Comparison of ENCODE assay signal across 8 cellular contexts in genomic region chr20:43456809-43457639, GRCh38. TPM values are rescaled to one million over a fixed set of nuclear protein-coding genes. Genes with fewer than 3 reads are reported as not detected.
DNase-seq lines count a peak whose midpoint lies in the region; ATAC-seq and TF ChIP-seq lines count a peak whose summit lies in the region.

No MANE protein-coding gene starts in this region.

- intact Hi-C loops in activated CD4-positive, alpha-beta memory T cell treated with anti-CD3 and anti-CD28 coated beads for 36 hours (cut with micrococcal nuclease): loop anchor here (1.0 to 5.0 kb wide), 6 partner anchors 35 to 1065 kb away; partner anchors contain the start of genes IFT52, OSER1 and SERINC3
- intact Hi-C loops in lower leg skin (cut with DNase I; ENCODE audit: low total_unique reads): loop anchor here (10.0 kb wide), 1 partner anchor 628 kb away; no protein-coding TSS in a partner anchor

- POLR2A ChIA-PET in activated CD4-positive, alpha-beta memory T cell treated with anti-CD3 and anti-CD28 coated beads for 36 hours (lab: Charles Lee): interaction anchor here (0.7 to 2.0 kb wide), 14 partner anchors 10 to 294 kb away, joined by 3 to 11 read pairs (median 4); partner anchors contain the start of gene L3MBTL1

- peaks cover 39% of the 10 kb centered on the region for H3K4me1 Mint-ChIP-seq in activated CD4-positive, alpha-beta memory T cell treated with anti-CD3 and anti-CD28 coated beads for 36 hours (ENCODE audit: low read depth)

- no peak for TF ChIP-seq CTCF in lower leg skin (IDR thresholded peaks at IDR 0.05)

- peak overlapping the region; percentile 100 for H3K27ac Mint-ChIP-seq in activated CD4-positive, alpha-beta memory T cell treated with anti-CD3 and anti-CD28 coated beads for 36 hours

- H3K4me1 ChIP-seq in ectodermal cell (ENCODE audit: control insufficient read depth, insufficient read depth, low read length): peaks cover 5% of the 10 kb centered on the region

- DNase-seq in C1 segment of cervical spinal cord (lab: John Stamatoyannopoulos, UW) (peak; percentile 58 to 99 (median 94)), NCI-H774 (lab: John Stamatoyannopoulos, UW) (peak; percentile 84), lower leg skin (ENCODE audit: low spot score in 2 of 2) (peak; percentile 94 to 98)
- peak; percentile 91 for DNase-seq in activated CD4-positive, alpha-beta memory T cell treated with anti-CD3 and anti-CD28 coated beads for 36 hours
- peak; percentile 90 for DNase-seq in stimulated activated CD4-positive, alpha-beta T cell treated with anti-CD3 and anti-CD28 coated beads, Interleukin-4, amount 100 ng/mL, for 24 hours

- WGBS in ectodermal cell, 2 experiments: 2 to 3% methylated on average over 53 of the region's 53 CpGs
- 1% methylated on average over 49 to 53 of the region's 53 CpGs for WGBS in lower leg skin, 2 donors

- peaks cover 34% of the 10 kb centered on the region for H3K36me3 Mint-ChIP-seq in activated CD4-positive, alpha-beta memory T cell treated with anti-CD3 and anti-CD28 coated beads for 36 hours

- H3K27ac ChIP-seq in ectodermal cell (ENCODE audit: insufficient read depth, low read depth, low read length, poor library complexity, severe bottlenecking): peak overlapping the region; percentile 99

- CTCF ChIA-PET in activated CD4-positive, alpha-beta memory T cell treated with anti-CD3 and anti-CD28 coated beads for 36 hours (lab: Charles Lee): interaction anchor here (1.0 to 2.3 kb wide), 5 partner anchors 8 to 623 kb away, joined by 3 to 8 read pairs (median 3); no protein-coding TSS in a partner anchor

- H3K4me3 ChIP-seq in ectodermal cell (ENCODE audit: insufficient read depth, low read depth, low read length) (peak overlapping the region; percentile 99), lower leg skin (ENCODE audit: low read depth, poor library complexity, severe bottlenecking) (peak overlapping the region; percentile 49)

- ATAC-seq in GM19438 (IDR thresholded peaks at IDR 0.05; ENCODE audit: low read depth, unreplicated experiment) (peak; percentile 75), HG03565 (IDR thresholded peaks at IDR 0.05; ENCODE audit: unreplicated experiment) (peak; percentile 59)

- no peaks in the 10 kb centered on the region for H3K9me3 Mint-ChIP-seq in activated CD4-positive, alpha-beta memory T cell treated with anti-CD3 and anti-CD28 coated beads for 36 hours

- H3K9me3 ChIP-seq in ectodermal cell (ENCODE audit: control insufficient read depth, low read length): no peaks in the 10 kb centered on the region

- H3K36me3 ChIP-seq in ectodermal cell (ENCODE audit: control insufficient read depth, insufficient read depth, low read length): peaks cover 14% of the 10 kb centered on the region

- TF ChIP-seq POLR2A in lower leg skin (IDR thresholded peaks at IDR 0.05): no peak

- H3K27me3 Mint-ChIP-seq in activated CD4-positive, alpha-beta memory T cell treated with anti-CD3 and anti-CD28 coated beads for 36 hours: peaks cover 5% of the 10 kb centered on the region

- H3K4me3 Mint-ChIP-seq in activated CD4-positive, alpha-beta memory T cell treated with anti-CD3 and anti-CD28 coated beads for 36 hours: peak overlapping the region; percentile 90

- no peaks in the 10 kb centered on the region for H3K27me3 ChIP-seq in ectodermal cell (ENCODE audit: control insufficient read depth, insufficient read depth, low read length, poor library complexity, severe bottlenecking)

RNA-seq across cellular contexts. Expression of gene SRSF6, which starts 0.7 kb away (rescaled TPM):
- total RNA-seq in activated CD4-positive, alpha-beta memory T cell treated with anti-CD3 and anti-CD28 coated beads for 36 hours: 10 to 100 TPM; 92.9 to 96.8 TPM
- 186 TPM for polyA plus RNA-seq in ectodermal cell (2013, experiment 1 of 4)
- polyA plus RNA-seq in ectodermal cell (2013, experiment 2 of 4): 271 TPM
- polyA plus RNA-seq in ectodermal cell (2013, experiment 3 of 4): 165 TPM
- polyA plus RNA-seq in ectodermal cell (2013, experiment 4 of 4): 177 TPM
- total RNA-seq in lower leg skin: 100 to 1,000 TPM in 1 of 4 donors, 10 to 100 TPM in 3; 65.5 to 107 (median 73.4) TPM

RNA-seq across cellular contexts. Expression of gene L3MBTL1, which starts 50.5 kb away (rescaled TPM):
- total RNA-seq in activated CD4-positive, alpha-beta memory T cell treated with anti-CD3 and anti-CD28 coated beads for 36 hours: 1 to 10 TPM; 6.5 to 7.7 TPM
- 29.2 TPM for polyA plus RNA-seq in ectodermal cell (2013, experiment 1 of 4)
- polyA plus RNA-seq in ectodermal cell (2013, experiment 2 of 4): 26.9 TPM
- polyA plus RNA-seq in ectodermal cell (2013, experiment 3 of 4): 19.3 TPM
- polyA plus RNA-seq in ectodermal cell (2013, experiment 4 of 4): 24.6 TPM
- 10 to 100 TPM in 2 of 4 donors, 1 to 10 TPM in 2; 5.2 to 23.2 (median 9.7) TPM for total RNA-seq in lower leg skin

Comparison
In these comparisons a context has a peak if more than half of its experiments do, and no peak if none do; other contexts are left out.
1. Peak in every context shown above with its lines: DNase-seq, ATAC-seq, H3K4me3 ChIP-seq and H3K27ac ChIP-seq.